Comparison of ENCODE assay signal across 12 cellular contexts in genomic region chr3:194168994-194169393, GRCh38. TPM values are rescaled to one million over a fixed set of nuclear protein-coding genes. Genes with fewer than 3 reads are reported as not detected.
DNase-seq lines count a peak whose midpoint lies in the region; ATAC-seq and TF ChIP-seq lines count a peak whose summit lies in the region.
"Had no signal": no experiment of that assay in that cellular context is flagged by ENCODE, and none has a peak within 500 bp of the region (broad histone marks: within the 10 kb centered on the region; RNA-seq: fewer than 3 reads in every experiment).

No MANE protein-coding gene starts in this region.

- no peak overlapping the region for H3K27ac ChIP-seq in Karpas-422 (ENCODE audit: low read length)
- H3K27ac ChIP-seq in body of pancreas = no peak overlapping the region

- H3K36me3 Mint-ChIP-seq in nephron progenitor cell (ENCODE audit: low read depth) = peaks cover 8% of the 10 kb centered on the region

- H3K9me3 ChIP-seq in Karpas-422 (ENCODE audit: low read length) (no peaks in the 10 kb centered on the region), body of pancreas (no peaks in the 10 kb centered on the region)
- H3K9me3 ChIP-seq: Caco-2 had no signal

- DNase-seq in Karpas-422 (peak; percentile 64), RPMI7951 (ENCODE audit: low read depth) (peak; percentile 25), kidney glomerular epithelial cell (lab: John Stamatoyannopoulos, UW) (peak; percentile 2), nephron progenitor cell (no peak), body of pancreas (no peak), sciatic nerve (ENCODE audit: low spot score) (no peak), NCI-H1436 treated with DMSO at 0.1 percent for 48 hours (lab: John Stamatoyannopoulos, UW) (no peak)
- DNase-seq: KG1, NCI-H2029 treated with DMSO at 0.1 percent for 48 hours, NCI-H524 had no signal

- ATAC-seq in body of pancreas (no peak), sciatic nerve (no peak), GM18867 (IDR thresholded peaks at IDR 0.05; ENCODE audit: unreplicated experiment) (no peak)

- H3K4me3 ChIP-seq in Karpas-422 (ENCODE audit: low read length) = no peak overlapping the region
- no peak overlapping the region for H3K4me3 ChIP-seq in body of pancreas

- no peak for TF ChIP-seq POLR2A in body of pancreas (IDR thresholded peaks at IDR 0.05)

- peaks cover 14% of the 10 kb centered on the region for H3K9me3 Mint-ChIP-seq in nephron progenitor cell

- WGBS in body of pancreas, 2 donors = 89 to 90% methylated on average over 3 of the region's 3 CpGs

- peak overlapping the region; percentile 59 for H3K4me3 Mint-ChIP-seq in nephron progenitor cell

- H4K20me1 ChIP-seq in Karpas-422 (ENCODE audit: insufficient read depth, low read depth, low read length) = no peaks in the 10 kb centered on the region

- no peaks in the 10 kb centered on the region for H3K9me2 ChIP-seq in Karpas-422 (replicated peaks; ENCODE audit: insufficient read depth, low read length)

- intact Hi-C loops in body of pancreas (cut with DNase I) (no loop called here), sciatic nerve (cut with DNase I) (no loop called here)

- H3K27ac Mint-ChIP-seq in nephron progenitor cell = peak overlapping the region; percentile 67

- no peaks in the 10 kb centered on the region for H3K27me3 ChIP-seq in Karpas-422 (ENCODE audit: low read length)
- no peaks in the 10 kb centered on the region for H3K27me3 ChIP-seq in body of pancreas

- no peaks in the 10 kb centered on the region for H3K79me2 ChIP-seq in Karpas-422 (ENCODE audit: low read length)

- H3K4me1 ChIP-seq in Karpas-422 (ENCODE audit: low read length) (peaks cover 17% of the 10 kb centered on the region), body of pancreas (peaks cover 31% of the 10 kb centered on the region)

- H2AFZ ChIP-seq in Karpas-422 (ENCODE audit: low read length) = no peak overlapping the region

- H3K4me1 Mint-ChIP-seq in nephron progenitor cell = peaks cover 72% of the 10 kb centered on the region

- TF ChIP-seq CTCF in nephron progenitor cell (IDR thresholded peaks at IDR 0.05) (no peak), body of pancreas (IDR thresholded peaks at IDR 0.05) (no peak)

- no peak overlapping the region for H3K4me2 ChIP-seq in Karpas-422 (ENCODE audit: low read depth, low read length, poor library complexity, severe bottlenecking)

- no peaks in the 10 kb centered on the region for H3K36me3 ChIP-seq in Karpas-422 (ENCODE audit: insufficient read depth, low read length)
- no peaks in the 10 kb centered on the region for H3K36me3 ChIP-seq in body of pancreas (replicated peaks in 1 of 2; ENCODE audit: insufficient read depth in 1 of 2, low read depth in 2 of 2)

- H3K27me3 Mint-ChIP-seq in nephron progenitor cell (ENCODE audit: low read depth, poor library complexity) = peaks cover 12% of the 10 kb centered on the region

- no peak overlapping the region for H3K9ac ChIP-seq in Karpas-422 (ENCODE audit: low read length)

RNA-seq across cellular contexts. Expression of gene HES1, which starts 33.0 kb away (rescaled TPM):
- 17.4 and 20.2 TPM in 2 replicates for total RNA-seq in Karpas-422 (2014; rRNA removed; shearing (Covaris generic); ENCODE audit: low replicate concordance)
- total RNA-seq in RPMI7951 (2014; rRNA removed; shearing (Covaris generic)) = 38.2 and 52.5 TPM in 2 replicates
- total RNA-seq in body of pancreas (10 to 100 TPM; 28.5 to 49.1 TPM), sciatic nerve (87.1 TPM)

Comparison
In these comparisons a context has a peak if more than half of its experiments do, and no peak if none do; other contexts are left out.
1. DNase-seq: peak in Karpas-422 (single experiment), RPMI7951 (single experiment) and kidney glomerular epithelial cell (single experiment); none in nephron progenitor cell (single experiment), body of pancreas (0 of 4), sciatic nerve (single experiment) and NCI-H1436 treated with DMSO at 0.1 percent for 48 hours (single experiment).